ENCODE assay signal across 22 cellular contexts in the genomic region with DNA sequence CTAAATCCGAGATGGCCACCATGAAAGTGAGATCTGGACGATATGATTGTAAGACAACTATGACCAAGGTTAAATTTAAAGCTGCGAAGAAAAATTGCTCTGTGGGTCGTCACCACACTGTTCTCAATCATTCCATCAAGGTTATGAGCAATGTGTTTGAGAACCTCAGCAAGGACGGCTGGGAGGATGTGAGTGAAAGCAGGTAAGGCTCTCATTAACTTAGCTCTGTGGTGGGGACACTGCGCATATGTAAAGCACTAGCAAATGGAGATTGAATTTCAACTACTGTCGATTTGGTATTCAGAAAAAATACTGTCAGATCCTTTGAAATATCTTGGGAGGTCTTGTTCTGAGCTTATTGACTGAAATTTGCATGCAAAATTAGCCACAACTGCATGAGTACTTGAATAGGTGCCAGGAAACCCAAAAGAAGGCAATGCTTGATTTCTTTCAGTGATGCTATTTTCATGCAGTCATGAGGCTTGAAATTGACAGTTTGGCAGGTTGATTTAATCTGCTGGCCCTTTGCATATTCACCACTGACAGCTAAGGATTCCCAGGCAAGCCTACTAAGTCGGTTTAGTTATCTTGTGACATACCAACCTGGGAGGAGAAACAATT.
"Had no signal": no experiment of that assay in that cellular context is flagged by ENCODE, and none has a peak within 500 bp of the region (broad histone marks: within the 10 kb centered on the region; RNA-seq: fewer than 3 reads in every experiment).

No MANE protein-coding gene starts in this region.

- H3K27ac ChIP-seq: coronary artery, gastroesophageal sphincter, left lung, lower lobe of right lung, neural progenitor cell, ovary, right atrium auricular region, stomach, thoracic aorta, transverse colon had no signal

- H3K4me1 Mint-ChIP-seq: immature natural killer cell, memory B cell, natural killer cell, neural progenitor cell had no signal

- H3K4me3 Mint-ChIP-seq: immature natural killer cell, memory B cell, mesothelial cell of epicardium, natural killer cell, neural progenitor cell had no signal

- H3K27ac Mint-ChIP-seq: immature natural killer cell, memory B cell, mesothelial cell of epicardium, natural killer cell, neural progenitor cell had no signal

- H3K36me3 ChIP-seq: left lung, neural progenitor cell, ovary, right atrium auricular region, transverse colon had no signal

- H3K27me3 Mint-ChIP-seq: memory B cell had no signal

- H3K4me1 ChIP-seq: gastroesophageal sphincter, left lung, lower lobe of right lung, neural progenitor cell, stomach, transverse colon had no signal

- H3K4me2 ChIP-seq: neural progenitor cell had no signal

- H3K36me3 Mint-ChIP-seq: immature natural killer cell, memory B cell, natural killer cell had no signal

- H2AFZ ChIP-seq: neural progenitor cell had no signal

- DNase-seq: effector CD4-positive, alpha-beta T cell; glutamatergic neuron; immature natural killer cell; left lung; lower lobe of right lung; natural killer cell; nucleus accumbens; ovary; small intestine; stimulated activated CD4-positive, alpha-beta T cell treated with anti-CD3 and anti-CD28 coated beads, Interleukin-12 subunit alpha, Interleukin-12 subunit beta, amount 100 ng/mL, for 4 hours; stimulated activated naive CD4-positive, alpha-beta T cell; stomach; substantia nigra; transverse colon had no signal

- H3K9ac ChIP-seq: neural progenitor cell had no signal

- H3K9me3 ChIP-seq: gastroesophageal sphincter, left lung, lower lobe of right lung, ovary, right atrium auricular region, stomach, thoracic aorta, transverse colon had no signal

- H3K27me3 ChIP-seq: gastroesophageal sphincter, left lung, neural progenitor cell, ovary, right atrium auricular region, stomach, transverse colon had no signal

- ATAC-seq: esophagus mucosa, gastroesophageal sphincter, left lung, lower lobe of right lung, natural killer cell had no signal

- H3K4me3 ChIP-seq: coronary artery, gastroesophageal sphincter, left lung, lower lobe of right lung, neural progenitor cell, ovary, right atrium auricular region, stomach, thoracic aorta, transverse colon had no signal

- H3K9me3 Mint-ChIP-seq: mesothelial cell of epicardium, neural progenitor cell had no signal
